In genomic region chr14:60485057-60485599, GRCh38 we compare ENCODE assay signal across 14 cellular contexts. TPM values are rescaled to one million over a fixed set of nuclear protein-coding genes. Genes with fewer than 3 reads are reported as not detected.
DNase-seq lines count a peak whose midpoint lies in the region; ATAC-seq and TF ChIP-seq lines count a peak whose summit lies in the region.
"Had no signal": no experiment of that assay in that cellular context is flagged by ENCODE, and none has a peak within 500 bp of the region (broad histone marks: within the 10 kb centered on the region; RNA-seq: fewer than 3 reads in every experiment).

No MANE protein-coding gene starts in this region.

- H3K27ac Mint-ChIP-seq in activated B cell treated with CpG ODN at 0.5 μM for 24 hours: no peak overlapping the region

- no peak overlapping the region for H3K9ac ChIP-seq in smooth muscle cell (ENCODE audit: low read depth)

- H3K4me1 Mint-ChIP-seq in activated B cell treated with CpG ODN at 0.5 μM for 24 hours: peaks cover 3% of the 10 kb centered on the region

- H3K4me1 ChIP-seq in smooth muscle cell (ENCODE audit: low read depth): peaks cover 8% of the 10 kb centered on the region

- intact Hi-C loops in activated B cell treated with CpG ODN at 0.5 μM for 24 hours (cut with micrococcal nuclease): no loop called here

- no peaks in the 10 kb centered on the region for H3K79me2 ChIP-seq in smooth muscle cell (ENCODE audit: low read depth)

- H3K27ac ChIP-seq in smooth muscle cell (ENCODE audit: low read depth): no peak overlapping the region
- H3K27ac ChIP-seq: dorsolateral prefrontal cortex, spleen had no signal

- no peak for ATAC-seq in activated B cell treated with CpG ODN at 0.5 μM for 24 hours (ENCODE audit: low read depth)
- ATAC-seq in HG03095 (IDR thresholded peaks at IDR 0.05; ENCODE audit: unreplicated experiment): no peak
- ATAC-seq: HepG2 had no signal

- H4K20me1 ChIP-seq in smooth muscle cell (ENCODE audit: low read depth): no peaks in the 10 kb centered on the region

- H3K4me3 ChIP-seq in iPS-18c (ENCODE audit: insufficient read depth, low read depth, low read length) (peak overlapping the region; percentile 67), smooth muscle cell (peak overlapping the region; percentile 56)

- H3K4me3 Mint-ChIP-seq in activated B cell treated with CpG ODN at 0.5 μM for 24 hours: peak overlapping the region; percentile 21

- CTCF ChIA-PET in activated B cell treated with CpG ODN at 0.5 μM for 24 hours (lab: Charles Lee): no interaction called here

- 9% methylated on average over 25 of the region's 25 CpGs for WGBS in smooth muscle cell (ENCODE audit: low lambda C conversion rate)

- no peaks in the 10 kb centered on the region for H3F3A ChIP-seq in smooth muscle cell (ENCODE audit: low read depth)

- no peaks in the 10 kb centered on the region for H3K36me3 ChIP-seq in smooth muscle cell (ENCODE audit: low read depth)
- H3K36me3 ChIP-seq: spleen had no signal

- H3K36me3 Mint-ChIP-seq in activated B cell treated with CpG ODN at 0.5 μM for 24 hours (ENCODE audit: low read depth): no peaks in the 10 kb centered on the region

- peaks cover 7% of the 10 kb centered on the region for H3K27me3 Mint-ChIP-seq in activated B cell treated with CpG ODN at 0.5 μM for 24 hours

- DNase-seq in HS-27A (ENCODE audit: low read depth) (peak; percentile 27), activated B cell treated with CpG ODN at 0.5 μM for 24 hours (no peak), smooth muscle cell (lab: John Stamatoyannopoulos, UW; ENCODE audit: unreplicated experiment) (no peak), NCI-H128 (lab: John Stamatoyannopoulos, UW; ENCODE audit: unreplicated experiment) (no peak), RPMI8226 (no peak)
- DNase-seq: dorsolateral prefrontal cortex, NCI-H446, SIG-M5, spleen had no signal

- peak overlapping the region; percentile 94 for H3K4me2 ChIP-seq in smooth muscle cell

- peaks cover 45% of the 10 kb centered on the region for H3K27me3 ChIP-seq in smooth muscle cell (ENCODE audit: low read depth)

- POLR2A ChIA-PET in activated B cell treated with CpG ODN at 0.5 μM for 24 hours (lab: Charles Lee): no interaction called here

- H2AFZ ChIP-seq in smooth muscle cell (ENCODE audit: low read depth): peak overlapping the region; percentile 97

- H3K9me3 ChIP-seq in iPS-18c (ENCODE audit: control insufficient read depth, insufficient read depth, low read length): no peaks in the 10 kb centered on the region
- no peaks in the 10 kb centered on the region for H3K9me3 ChIP-seq in smooth muscle cell (replicated peaks; ENCODE audit: low read depth)

- TF ChIP-seq CTCF in activated B cell treated with CpG ODN at 0.5 μM for 24 hours (IDR thresholded peaks at IDR 0.05) (no peak), smooth muscle cell (IDR thresholded peaks at IDR 0.05; ENCODE audit: borderline replicate concordance, insufficient read depth, poor library complexity, severe bottlenecking) (no peak)

- H3K9me3 Mint-ChIP-seq in activated B cell treated with CpG ODN at 0.5 μM for 24 hours: peaks cover 4% of the 10 kb centered on the region

RNA-seq across cellular contexts. Expression of gene C14orf39, which starts 0.7 kb away (rescaled TPM):
- total RNA-seq in activated B cell treated with CpG ODN at 0.5 μM for 24 hours: not detected in 2 replicates
- 1.3 TPM in 1 of 2 replicates, not detected in the other for total RNA-seq in smooth muscle cell
- 0.63 TPM in 1 of 2 replicates, not detected in the other for polyA plus RNA-seq in smooth muscle cell
- total RNA-seq: G401, HepG2, spleen had no signal
- polyA plus RNA-seq: HepG2, keratinocyte, spleen had no signal

RNA-seq across cellular contexts. Expression of gene SIX6, which starts 23.8 kb away (rescaled TPM):
- not detected in 2 replicates for total RNA-seq in activated B cell treated with CpG ODN at 0.5 μM for 24 hours
- not detected in 2 replicates for total RNA-seq in smooth muscle cell
- not detected in 2 replicates for polyA plus RNA-seq in smooth muscle cell
- total RNA-seq: G401, HepG2, spleen had no signal
- polyA plus RNA-seq: HepG2, keratinocyte, spleen had no signal
